Comparison of ENCODE assay signal across 24 cellular contexts in the genomic region with DNA sequence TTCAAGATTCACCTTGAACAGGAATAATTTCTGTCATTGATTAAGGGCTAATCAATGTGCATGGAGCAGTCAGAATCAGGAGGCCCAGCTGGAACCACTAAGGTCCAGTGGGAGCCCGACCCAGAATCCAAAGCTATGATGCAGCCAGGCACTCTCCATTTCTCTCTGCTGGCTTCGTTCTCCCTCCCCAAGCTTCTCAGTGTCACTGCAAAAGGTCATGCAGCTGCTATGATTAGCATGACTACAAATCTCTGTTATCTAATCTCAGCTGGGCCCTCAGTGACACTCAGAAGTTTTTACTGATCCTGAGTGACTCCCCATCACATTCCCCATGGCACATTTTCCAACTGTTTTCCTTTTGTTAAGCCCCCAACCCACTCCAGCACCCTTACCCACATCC.
"Had no signal": no experiment of that assay in that cellular context is flagged by ENCODE, and none has a peak within 500 bp of the region (broad histone marks: within the 10 kb centered on the region; RNA-seq: fewer than 3 reads in every experiment).

No MANE protein-coding gene starts in this region.

- H3K4me3 ChIP-seq: dorsolateral prefrontal cortex, mucosa of descending colon, skin epidermis, suprapubic skin, vagina had no signal

- H3K9me3 ChIP-seq: mucosa of descending colon, neutrophil, suprapubic skin, vagina had no signal

- H3K27me3 ChIP-seq: dorsolateral prefrontal cortex, neutrophil, suprapubic skin, vagina had no signal

- ATAC-seq: activated T-helper 17 cell treated with anti-CD3 and anti-CD28 coated beads, Interleukin-2, amount 50 U/mL, for 72 hours; mucosa of descending colon; naive thymus-derived CD8-positive, alpha-beta T cell; stimulated activated naive CD8-positive, alpha-beta T cell treated with anti-CD3 and anti-CD28 coated beads, Interleukin-15, amount 100 ng/mL, for 72 hours; T-cell; WTC11 had no signal

- H3K4me1 ChIP-seq: suprapubic skin had no signal

- H3K27ac ChIP-seq: dorsolateral prefrontal cortex, neutrophil, skin epidermis, suprapubic skin, vagina had no signal

- H3K36me3 ChIP-seq: neutrophil, suprapubic skin, vagina had no signal

- H3K27ac Mint-ChIP-seq: activated CD4-positive, alpha-beta memory T cell treated with anti-CD3 and anti-CD28 coated beads, Interleukin-2, amount 10 ng/mL, durations not matched to agents 7 days and 5 days; activated naive CD8-positive, alpha-beta T cell treated with anti-CD3 and anti-CD28 coated beads for 36 hours; activated T-helper 17 cell treated with anti-CD3 and anti-CD28 coated beads, Interleukin-2, amount 50 U/mL, for 72 hours; memory B cell; naive thymus-derived CD8-positive, alpha-beta T cell; stimulated activated naive CD8-positive, alpha-beta T cell treated with anti-CD3 and anti-CD28 coated beads, Interleukin-15, amount 100 ng/mL, for 72 hours; T-cell; WTC11 had no signal

- H3K4me1 Mint-ChIP-seq: activated CD4-positive, alpha-beta memory T cell treated with anti-CD3 and anti-CD28 coated beads, Interleukin-2, amount 10 ng/mL, durations not matched to agents 7 days and 5 days; activated naive CD8-positive, alpha-beta T cell treated with anti-CD3 and anti-CD28 coated beads for 36 hours; activated T-helper 17 cell treated with anti-CD3 and anti-CD28 coated beads, Interleukin-2, amount 50 U/mL, for 72 hours; memory B cell; naive thymus-derived CD8-positive, alpha-beta T cell; stimulated activated naive CD8-positive, alpha-beta T cell treated with anti-CD3 and anti-CD28 coated beads, Interleukin-15, amount 100 ng/mL, for 72 hours; T-cell had no signal

- H3K4me3 Mint-ChIP-seq: activated CD4-positive, alpha-beta memory T cell treated with anti-CD3 and anti-CD28 coated beads, Interleukin-2, amount 10 ng/mL, durations not matched to agents 7 days and 5 days; activated naive CD8-positive, alpha-beta T cell treated with anti-CD3 and anti-CD28 coated beads for 36 hours; activated T-helper 17 cell treated with anti-CD3 and anti-CD28 coated beads, Interleukin-2, amount 50 U/mL, for 72 hours; memory B cell; naive thymus-derived CD8-positive, alpha-beta T cell; stimulated activated naive CD8-positive, alpha-beta T cell treated with anti-CD3 and anti-CD28 coated beads, Interleukin-15, amount 100 ng/mL, for 72 hours; T-cell; WTC11 had no signal

- DNase-seq: activated CD4-positive, alpha-beta memory T cell treated with anti-CD3 and anti-CD28 coated beads, Interleukin-2, amount 10 ng/mL, durations not matched to agents 7 days and 5 days; activated CD4-positive, alpha-beta T cell treated with anti-CD3 and anti-CD28 coated beads for 48 hours; activated naive CD4-positive, alpha-beta T cell; activated naive CD8-positive, alpha-beta T cell treated with anti-CD3 and anti-CD28 coated beads for 36 hours; activated T-cell treated with anti-CD3 and anti-CD28 coated beads, Interleukin-2, amount 50 U/mL, for 1 hour; amygdala; central memory CD4-positive, alpha-beta T cell; dorsolateral prefrontal cortex; foreskin melanocyte; head of caudate nucleus; mucosa of descending colon; naive thymus-derived CD8-positive, alpha-beta T cell; stimulated activated CD4-positive, alpha-beta T cell treated with anti-CD3 and anti-CD28 coated beads, Interleukin-15, amount 100 ng/mL, for 24 hours; stimulated activated CD4-positive, alpha-beta T cell treated with anti-CD3 and anti-CD28 coated beads, Interleukin-2, amount 100 ng/mL, for 48 hours; stimulated activated naive CD8-positive, alpha-beta T cell treated with anti-CD3 and anti-CD28 coated beads, Interleukin-15, amount 100 ng/mL, for 72 hours; T-cell; trophoblast cell had no signal

- H3K9me3 Mint-ChIP-seq: activated CD4-positive, alpha-beta memory T cell treated with anti-CD3 and anti-CD28 coated beads, Interleukin-2, amount 10 ng/mL, durations not matched to agents 7 days and 5 days; activated T-helper 17 cell treated with anti-CD3 and anti-CD28 coated beads, Interleukin-2, amount 50 U/mL, for 72 hours; T-cell had no signal

- H3K27me3 Mint-ChIP-seq: activated T-helper 17 cell treated with anti-CD3 and anti-CD28 coated beads, Interleukin-2, amount 50 U/mL, for 72 hours; memory B cell had no signal

- H3K36me3 Mint-ChIP-seq: activated naive CD8-positive, alpha-beta T cell treated with anti-CD3 and anti-CD28 coated beads for 36 hours; memory B cell; T-cell had no signal
